ENCODE assay signal across 20 cellular contexts in the genomic region with DNA sequence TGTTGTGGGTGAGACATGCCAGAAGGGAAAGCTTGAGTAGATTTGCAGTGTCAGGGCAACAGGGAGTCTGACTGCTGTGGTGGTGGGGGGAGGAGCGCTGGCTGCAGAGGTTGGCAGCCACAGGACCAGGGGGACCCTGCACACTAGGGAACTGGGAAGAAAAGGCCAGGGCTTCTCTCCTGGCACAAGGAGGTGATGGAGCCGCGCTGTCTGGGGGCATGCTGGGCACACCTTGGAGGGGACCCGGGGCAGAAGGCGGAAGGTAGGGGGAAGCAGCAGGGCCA. TPM values are rescaled to one million over a fixed set of nuclear protein-coding genes. Genes with fewer than 3 reads are reported as not detected.
DNase-seq lines count a peak whose midpoint lies in the region; ATAC-seq and TF ChIP-seq lines count a peak whose summit lies in the region.
"Had no signal": no experiment of that assay in that cellular context is flagged by ENCODE, and none has a peak within 500 bp of the region (broad histone marks: within the 10 kb centered on the region; RNA-seq: fewer than 3 reads in every experiment).

No MANE protein-coding gene starts in this region.

- peaks cover 45% of the 10 kb centered on the region for H3K79me2 ChIP-seq in smooth muscle cell (ENCODE audit: low read depth)

- H3K9ac ChIP-seq in BLaER1 treated with 17β-estradiol and CSF1 and Interleukin-3, amounts not matched to agents 10 nM and 100 nM = peak overlapping the region in 6 of 11 experiments; percentile 22 to 67 (median 64); a peak in 7 of 22 replicates
- no peak overlapping the region for H3K9ac ChIP-seq in smooth muscle cell (ENCODE audit: low read depth)

- TF ChIP-seq CTCF in WTC11 (IDR thresholded peaks at IDR 0.05) = no peak
- no peak for TF ChIP-seq CTCF in gastroesophageal sphincter (IDR thresholded peaks at IDR 0.05)
- no peak for TF ChIP-seq CTCF in smooth muscle cell (IDR thresholded peaks at IDR 0.05; ENCODE audit: borderline replicate concordance, insufficient read depth, poor library complexity, severe bottlenecking)

- DNase-seq in WTC11 (ENCODE audit: low spot score) (no peak), smooth muscle cell (lab: John Stamatoyannopoulos, UW; ENCODE audit: unreplicated experiment) (no peak), germinal center (ENCODE audit: low spot score) (no peak)
- DNase-seq: activated CD8-positive, alpha-beta memory T cell treated with anti-CD3 and anti-CD28 coated beads for 24 hours; activated gamma-delta T cell treated with Interleukin-2 at 50 U/mL for 16 hours; body of pancreas; effector CD8-positive, alpha-beta T cell; GOT3; MG63; NCI-H2029 treated with DMSO at 0.1 percent for 48 hours; NCI-H524 treated with DMSO at 0.1 percent for 48 hours; small intestine; stimulated activated naive CD4-positive, alpha-beta T cell had no signal

- peaks cover 37% of the 10 kb centered on the region for H3K36me3 Mint-ChIP-seq in WTC11

- no peak overlapping the region for H2AFZ ChIP-seq in smooth muscle cell (ENCODE audit: low read depth)

- no peak for TF ChIP-seq POLR2A in gastroesophageal sphincter (IDR thresholded peaks at IDR 0.05)

- H3K4me2 ChIP-seq in BLaER1 treated with 17β-estradiol and CSF1 and Interleukin-3, amounts not matched to agents 10 nM and 100 nM = peak overlapping the region in 6 of 11 experiments; percentile 60 to 89 (median 83); a peak in 9 of 22 replicates
- no peak overlapping the region for H3K4me2 ChIP-seq in smooth muscle cell

- 75% methylated on average over 2 of the region's 5 CpGs; no CpG with 5 or more reads in 1 of the 2 donors for WGBS in gastroesophageal sphincter (ENCODE audit: low coverage in 1 of 2), 2 donors
- WGBS in smooth muscle cell (ENCODE audit: low lambda C conversion rate) = 100% methylated on average over 5 of the region's 5 CpGs

- no peaks in the 10 kb centered on the region for H3K4me1 Mint-ChIP-seq in WTC11

- CTCF ChIA-PET in WTC11 (lab: Charles Lee) = interaction anchor here (2.1 kb wide), 1 partner anchor 14 kb away, joined by 10 read pairs; the partner anchor contains the start of gene EPHX3

- TF ChIP-seq EP300 in gastroesophageal sphincter (IDR thresholded peaks at IDR 0.05) = no peak

- H3K4me1 ChIP-seq in BLaER1 treated with 17β-estradiol and CSF1 and Interleukin-3, amounts not matched to agents 10 nM and 100 nM = peaks cover 43 to 69% (median 56%) of the 10 kb centered on the region in 10 experiments
- H3K4me1 ChIP-seq in gastroesophageal sphincter (peaks cover 21 to 76% (median 44%) of the 10 kb centered on the region in 3 donors), smooth muscle cell (ENCODE audit: low read depth) (peaks cover 7% of the 10 kb centered on the region)

- no peaks in the 10 kb centered on the region for H3K27me3 ChIP-seq in BLaER1 treated with 17β-estradiol and CSF1 and Interleukin-3, amounts not matched to agents 10 nM and 100 nM
- H3K27me3 ChIP-seq in gastroesophageal sphincter (no peaks in the 10 kb centered on the region), smooth muscle cell (ENCODE audit: low read depth) (no peaks in the 10 kb centered on the region)
- H3K27me3 ChIP-seq: body of pancreas, MG63 had no signal

- peak overlapping the region; percentile 13; the same call in 1 of the 2 replicates for H3K27ac Mint-ChIP-seq in WTC11
- H3K27ac Mint-ChIP-seq: memory B cell had no signal

- H3K36me3 ChIP-seq in BLaER1 treated with 17β-estradiol and CSF1 and Interleukin-3, amounts not matched to agents 10 nM and 100 nM = peaks cover 84 to 94% (median 92%) of the 10 kb centered on the region in 11 experiments
- H3K36me3 ChIP-seq in gastroesophageal sphincter (peaks cover 0 to 70% of the 10 kb centered on the region in 2 donors), smooth muscle cell (ENCODE audit: low read depth) (no peaks in the 10 kb centered on the region)

- peak overlapping the region in 6 of 11 experiments; percentile 26 to 65 (median 52); a peak in 9 of 22 replicates for H3K27ac ChIP-seq in BLaER1 treated with 17β-estradiol and CSF1 and Interleukin-3, amounts not matched to agents 10 nM and 100 nM
- H3K27ac ChIP-seq in gastroesophageal sphincter = peak overlapping the region in 3 of 4 donors; percentile 83 to 88 (median 87)
- peak overlapping the region; percentile 97 for H3K27ac ChIP-seq in smooth muscle cell (ENCODE audit: low read depth)

- ATAC-seq in WTC11 (no peak), gastroesophageal sphincter (no peak), HG02870 (IDR thresholded peaks at IDR 0.05; ENCODE audit: unreplicated experiment) (no peak), HG02973 (IDR thresholded peaks at IDR 0.05; ENCODE audit: unreplicated experiment) (no peak), HG03520 (IDR thresholded peaks at IDR 0.05; ENCODE audit: unreplicated experiment) (no peak)
- ATAC-seq: body of pancreas, SK-N-SH treated with all-trans-retinoic acid at 6 μM for 48 hours had no signal

- H3K27me3 Mint-ChIP-seq in WTC11 (ENCODE audit: low read depth) = no peaks in the 10 kb centered on the region
- H3K27me3 Mint-ChIP-seq: memory B cell had no signal

- peaks cover 20% of the 10 kb centered on the region for H3F3A ChIP-seq in smooth muscle cell (ENCODE audit: low read depth)

- no peak overlapping the region for H3K4me3 ChIP-seq in BLaER1 treated with 17β-estradiol and CSF1 and Interleukin-3, amounts not matched to agents 10 nM and 100 nM
- no peak overlapping the region for H3K4me3 ChIP-seq in gastroesophageal sphincter
- no peak overlapping the region for H3K4me3 ChIP-seq in smooth muscle cell
- H3K4me3 ChIP-seq: body of pancreas, MG63 had no signal

- no peaks in the 10 kb centered on the region for H3K9me3 ChIP-seq in BLaER1 treated with 17β-estradiol and CSF1 and Interleukin-3, amounts not matched to agents 10 nM and 100 nM (replicated peaks in 1 of 11)
- H3K9me3 ChIP-seq in gastroesophageal sphincter (no peaks in the 10 kb centered on the region), smooth muscle cell (replicated peaks; ENCODE audit: low read depth) (no peaks in the 10 kb centered on the region)
- H3K9me3 ChIP-seq: body of pancreas, MG63 had no signal

- peaks cover 74 to 94% (median 92%) of the 10 kb centered on the region in 11 experiments for H4K20me1 ChIP-seq in BLaER1 treated with 17β-estradiol and CSF1 and Interleukin-3, amounts not matched to agents 10 nM and 100 nM
- peaks cover 91% of the 10 kb centered on the region for H4K20me1 ChIP-seq in smooth muscle cell (ENCODE audit: low read depth)

- POLR2A ChIA-PET in WTC11 (lab: Charles Lee) = no interaction called here

- no peaks in the 10 kb centered on the region for H3K9me3 Mint-ChIP-seq in WTC11
- H3K9me3 Mint-ChIP-seq: memory B cell had no signal

- H3K4me3 Mint-ChIP-seq in WTC11 = no peak overlapping the region
- H3K4me3 Mint-ChIP-seq: memory B cell had no signal

TF ChIP-seq in WTC11, 78 proteins besides CTCF, POLR2A, EP300 and RAD21 (continues in another document):
- TF ChIP-seq ERG (CRISPR knock-in tag; IDR thresholded peaks at IDR 0.05) = no peak
- TF ChIP-seq, protein P1, sequence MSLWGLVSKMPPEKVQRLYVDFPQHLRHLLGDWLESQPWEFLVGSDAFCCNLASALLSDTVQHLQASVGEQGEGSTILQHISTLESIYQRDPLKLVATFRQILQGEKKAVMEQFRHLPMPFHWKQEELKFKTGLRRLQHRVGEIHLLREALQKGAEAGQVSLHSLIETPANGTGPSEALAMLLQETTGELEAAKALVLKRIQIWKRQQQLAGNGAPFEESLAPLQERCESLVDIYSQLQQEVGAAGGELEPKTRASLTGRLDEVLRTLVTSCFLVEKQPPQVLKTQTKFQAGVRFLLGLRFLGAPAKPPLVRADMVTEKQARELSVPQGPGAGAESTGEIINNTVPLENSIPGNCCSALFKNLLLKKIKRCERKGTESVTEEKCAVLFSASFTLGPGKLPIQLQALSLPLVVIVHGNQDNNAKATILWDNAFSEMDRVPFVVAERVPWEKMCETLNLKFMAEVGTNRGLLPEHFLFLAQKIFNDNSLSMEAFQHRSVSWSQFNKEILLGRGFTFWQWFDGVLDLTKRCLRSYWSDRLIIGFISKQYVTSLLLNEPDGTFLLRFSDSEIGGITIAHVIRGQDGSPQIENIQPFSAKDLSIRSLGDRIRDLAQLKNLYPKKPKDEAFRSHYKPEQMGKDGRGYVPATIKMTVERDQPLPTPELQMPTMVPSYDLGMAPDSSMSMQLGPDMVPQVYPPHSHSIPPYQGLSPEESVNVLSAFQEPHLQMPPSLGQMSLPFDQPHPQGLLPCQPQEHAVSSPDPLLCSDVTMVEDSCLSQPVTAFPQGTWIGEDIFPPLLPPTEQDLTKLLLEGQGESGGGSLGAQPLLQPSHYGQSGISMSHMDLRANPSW (CRISPR knock-in tag; conservative IDR thresholded peaks at IDR 0.05; ENCODE audit: low read depth) = no peak
- no peak for TF ChIP-seq ZNF416 (CRISPR knock-in tag; IDR thresholded peaks at IDR 0.05)
- TF ChIP-seq, protein P2, sequence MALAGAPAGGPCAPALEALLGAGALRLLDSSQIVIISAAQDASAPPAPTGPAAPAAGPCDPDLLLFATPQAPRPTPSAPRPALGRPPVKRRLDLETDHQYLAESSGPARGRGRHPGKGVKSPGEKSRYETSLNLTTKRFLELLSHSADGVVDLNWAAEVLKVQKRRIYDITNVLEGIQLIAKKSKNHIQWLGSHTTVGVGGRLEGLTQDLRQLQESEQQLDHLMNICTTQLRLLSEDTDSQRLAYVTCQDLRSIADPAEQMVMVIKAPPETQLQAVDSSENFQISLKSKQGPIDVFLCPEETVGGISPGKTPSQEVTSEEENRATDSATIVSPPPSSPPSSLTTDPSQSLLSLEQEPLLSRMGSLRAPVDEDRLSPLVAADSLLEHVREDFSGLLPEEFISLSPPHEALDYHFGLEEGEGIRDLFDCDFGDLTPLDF (CRISPR knock-in tag; IDR thresholded peaks at IDR 0.05) = no peak
- no peak for TF ChIP-seq MXD4 (CRISPR knock-in tag; IDR thresholded peaks at IDR 0.05; ENCODE audit: borderline replicate concordance)

RNA-seq across cellular contexts. Expression of gene EPHX3, which starts 13.9 kb away (rescaled TPM):
- 27.1 to 31.3 TPM (median 29.9 TPM) in 3 replicates for total RNA-seq in WTC11 (2021)
- total RNA-seq in gastroesophageal sphincter = 1 to 10 TPM in 1 of 4 donors, under 1 TPM in 1, not detected in 2; 0.78 to 1.6 TPM
- total RNA-seq in smooth muscle cell = 3.6 and 4.0 TPM in 2 replicates
- polyA plus RNA-seq in smooth muscle cell = 3.1 and 10.3 TPM in 2 replicates
- total RNA-seq: body of pancreas had no signal

RNA-seq across cellular contexts. Expression of gene NOTCH3, which starts 45.3 kb away (rescaled TPM):
- total RNA-seq in WTC11 (2021) = 133 to 153 TPM (median 144 TPM) in 3 replicates
- total RNA-seq in gastroesophageal sphincter = 10 to 100 TPM; 19.1 to 54.8 (median 35.4) TPM
- total RNA-seq in smooth muscle cell = 56.6 and 72.0 TPM in 2 replicates
- polyA plus RNA-seq in smooth muscle cell = 92.5 and 122 TPM in 2 replicates
